In the genomic region with DNA sequence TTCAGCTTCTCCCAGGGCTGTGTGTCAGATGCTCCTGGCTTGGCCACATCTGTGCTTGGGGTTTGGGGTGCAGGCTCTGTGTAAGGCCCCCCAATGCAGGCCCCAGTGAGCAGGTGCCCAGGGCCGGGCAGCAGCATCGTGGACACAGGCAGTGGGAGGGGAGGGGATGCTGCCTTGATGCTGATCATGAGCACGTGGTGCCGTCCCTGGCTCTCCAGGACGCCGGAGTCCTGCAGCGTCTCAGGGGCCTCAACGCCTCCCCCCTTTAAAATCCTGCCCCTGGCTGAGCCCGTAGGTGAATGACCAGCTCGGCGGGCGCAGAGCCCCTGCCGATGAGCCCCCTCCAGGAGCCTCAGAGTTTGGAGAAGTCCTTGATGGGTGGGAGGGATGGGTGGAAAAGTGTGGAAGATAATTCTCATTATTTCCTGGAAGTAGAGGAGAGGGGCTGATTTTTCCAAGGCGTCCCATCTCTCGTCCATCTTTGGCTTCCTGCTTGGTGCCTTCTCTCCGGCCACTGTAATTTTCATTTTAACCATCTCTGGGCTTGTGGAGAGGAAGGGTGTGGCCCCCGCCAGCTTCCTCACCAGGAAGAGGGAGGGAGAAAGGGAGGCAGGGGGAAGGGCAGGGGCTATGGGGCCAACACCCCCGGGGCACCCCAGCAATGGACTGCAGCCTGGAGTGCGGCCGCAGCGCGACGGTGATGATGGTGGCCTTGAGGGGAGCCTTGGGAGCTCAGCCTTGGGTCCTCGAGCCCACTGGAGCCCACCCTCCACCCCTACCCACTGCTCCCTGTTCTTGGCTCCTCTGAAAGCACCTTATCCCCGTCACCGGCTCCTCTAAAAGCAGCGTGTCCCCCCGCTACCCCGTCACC, we compare ENCODE assay signal across 2 cellular contexts.
TF ChIP-seq lines count a peak whose summit lies in the region.

No MANE protein-coding gene starts in this region.

TF ChIP-seq in A549, 52 proteins besides CTCF, POLR2A, EP300 and RAD21 (continued from another document):
- TF ChIP-seq KDM5A (IDR thresholded peaks at IDR 0.05) (no peak), SREBF2 (IDR thresholded peaks at IDR 0.05) (no peak), CEBPB (IDR thresholded peaks at IDR 0.05) (no peak), ZC3H11A (IDR thresholded peaks at IDR 0.05) (no peak), CHD2 (IDR thresholded peaks at IDR 0.05; ENCODE audit: low read length, partially characterized antibody) (no peak), PHF8 (IDR thresholded peaks at IDR 0.05; ENCODE audit: borderline replicate concordance, low read depth) (no peak)
- TF ChIP-seq, protein P1, sequence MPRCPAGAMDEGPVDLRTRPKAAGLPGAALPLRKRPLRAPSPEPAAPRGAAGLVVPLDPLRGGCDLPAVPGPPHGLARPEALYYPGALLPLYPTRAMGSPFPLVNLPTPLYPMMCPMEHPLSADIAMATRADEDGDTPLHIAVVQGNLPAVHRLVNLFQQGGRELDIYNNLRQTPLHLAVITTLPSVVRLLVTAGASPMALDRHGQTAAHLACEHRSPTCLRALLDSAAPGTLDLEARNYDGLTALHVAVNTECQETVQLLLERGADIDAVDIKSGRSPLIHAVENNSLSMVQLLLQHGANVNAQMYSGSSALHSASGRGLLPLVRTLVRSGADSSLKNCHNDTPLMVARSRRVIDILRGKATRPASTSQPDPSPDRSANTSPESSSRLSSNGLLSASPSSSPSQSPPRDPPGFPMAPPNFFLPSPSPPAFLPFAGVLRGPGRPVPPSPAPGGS (IDR thresholded peaks at IDR 0.05) = no peak
- TF ChIP-seq, protein P2, sequence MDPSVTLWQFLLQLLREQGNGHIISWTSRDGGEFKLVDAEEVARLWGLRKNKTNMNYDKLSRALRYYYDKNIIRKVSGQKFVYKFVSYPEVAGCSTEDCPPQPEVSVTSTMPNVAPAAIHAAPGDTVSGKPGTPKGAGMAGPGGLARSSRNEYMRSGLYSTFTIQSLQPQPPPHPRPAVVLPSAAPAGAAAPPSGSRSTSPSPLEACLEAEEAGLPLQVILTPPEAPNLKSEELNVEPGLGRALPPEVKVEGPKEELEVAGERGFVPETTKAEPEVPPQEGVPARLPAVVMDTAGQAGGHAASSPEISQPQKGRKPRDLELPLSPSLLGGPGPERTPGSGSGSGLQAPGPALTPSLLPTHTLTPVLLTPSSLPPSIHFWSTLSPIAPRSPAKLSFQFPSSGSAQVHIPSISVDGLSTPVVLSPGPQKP (IDR thresholded peaks at IDR 0.05; ENCODE audit: low read depth, low read length) = no peak
TF ChIP-seq in A549: peak in this region for 0.

TF ChIP-seq in endothelial cell of umbilical vein, 7 proteins besides CTCF, POLR2A, EP300 and RAD21 (continued from another document):
- TF ChIP-seq, protein P3, sequence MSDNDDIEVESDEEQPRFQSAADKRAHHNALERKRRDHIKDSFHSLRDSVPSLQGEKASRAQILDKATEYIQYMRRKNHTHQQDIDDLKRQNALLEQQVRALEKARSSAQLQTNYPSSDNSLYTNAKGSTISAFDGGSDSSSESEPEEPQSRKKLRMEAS (IDR thresholded peaks at IDR 0.05; ENCODE audit: insufficient read depth, insufficient read length) = no peak
- TF ChIP-seq FOS (IDR thresholded peaks at IDR 0.05; ENCODE audit: borderline replicate concordance, insufficient read depth, low read length) (no peak), JUN (IDR thresholded peaks at IDR 0.05; ENCODE audit: borderline replicate concordance, insufficient read depth, insufficient read length, low read depth) (no peak), MYC (IDR thresholded peaks at IDR 0.05; ENCODE audit: low read depth, low read length) (no peak), POLR2AphosphoS5 (IDR thresholded peaks at IDR 0.05; ENCODE audit: insufficient read depth, low read depth, low read length) (no peak)
TF ChIP-seq in endothelial cell of umbilical vein: peak in this region for 0.
